ENCODE assay signal across 27 cellular contexts in the genomic region with DNA sequence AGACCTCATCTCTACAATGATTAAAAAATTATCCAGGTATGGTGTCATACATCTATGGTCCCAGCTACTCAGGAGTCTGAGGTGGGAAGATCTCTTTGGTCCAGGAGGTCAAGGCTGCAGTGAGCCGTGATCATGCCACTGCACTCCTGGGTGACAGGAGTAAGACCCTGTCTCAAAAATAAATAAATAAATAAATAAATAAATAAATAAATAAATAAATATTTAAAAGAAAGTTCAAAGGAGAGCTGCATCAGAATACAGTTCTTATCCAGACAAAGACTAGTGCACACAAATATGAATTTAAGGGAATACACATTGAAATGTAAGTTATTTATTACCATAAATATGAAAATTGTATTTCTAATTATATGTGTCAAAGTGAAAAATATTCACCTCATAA.
"Had no signal": no experiment of that assay in that cellular context is flagged by ENCODE, and none has a peak within 500 bp of the region (broad histone marks: within the 10 kb centered on the region; RNA-seq: fewer than 3 reads in every experiment).

No MANE protein-coding gene starts in this region.

- FAIRE-seq: urothelium cell line had no signal

- H3K27ac ChIP-seq: stomach, suprapubic skin, testis, thoracic aorta, thyroid gland, tibial artery, tibial nerve, transverse colon, upper lobe of left lung, upper lobe of right lung, uterus, vagina had no signal

- H3K27me3 ChIP-seq: stomach, suprapubic skin, testis, thyroid gland, tibial artery, tibial nerve, transverse colon, upper lobe of left lung, upper lobe of right lung, uterus, vagina had no signal

- H3K4me3 ChIP-seq: stomach, suprapubic skin, testis, thoracic aorta, thyroid gland, tibial artery, tibial nerve, transverse colon, upper lobe of left lung, upper lobe of right lung, uterus, vagina had no signal

- ATAC-seq: stimulated activated effector memory CD8-positive, alpha-beta T cell treated with anti-CD3 and anti-CD28 coated beads, Interleukin-12 subunit alpha, Interleukin-12 subunit beta, amount 100 ng/mL, for 72 hours; stimulated activated memory B cell treated with anti-CD40 and anti-IgM and Interleukin-4, amounts not matched to agents 10 μg/mL and 1 μg/mL and 100 μg/mL, for 72 hours; stimulated activated naive B cell treated with anti-CD40 and anti-IgM and Interleukin-4, amounts not matched to agents 10 μg/mL and 1 μg/mL and 100 μg/mL, for 72 hours; stimulated activated naive CD8-positive, alpha-beta T cell treated with anti-CD3 and anti-CD28 coated beads, Interleukin-15, amount 100 ng/mL, for 72 hours; stimulated activated naive CD8-positive, alpha-beta T cell treated with anti-CD3 and anti-CD28 coated beads, Interleukin-15, Interleukin-2, amounts not matched to agents 100 U/mL and 50 U/mL, for 24 hours; upper lobe of right lung had no signal

- H3K4me1 ChIP-seq: stomach, suprapubic skin, testis, thyroid gland, tibial artery, tibial nerve, transverse colon, upper lobe of left lung, upper lobe of right lung, uterus, vagina had no signal

- DNase-seq: stimulated activated CD4-positive, alpha-beta T cell treated with anti-CD3 and anti-CD28 coated beads, Interleukin-2, amount 100 ng/mL, for 48 hours; stimulated activated CD4-positive, alpha-beta T cell treated with anti-CD3 and anti-CD28 coated beads, Interleukin-4, amount 100 ng/mL, for 1 hour; stimulated activated CD4-positive, alpha-beta T cell treated with anti-CD3 and anti-CD28 coated beads, Interleukin-4, amount 100 ng/mL, for 24 hours; stimulated activated CD4-positive, alpha-beta T cell treated with anti-CD3 and anti-CD28 coated beads, Interleukin-4, amount 100 ng/mL, for 4 hours; stimulated activated CD8-positive, alpha-beta memory T cell treated with anti-CD3 and anti-CD28 coated beads, Interleukin-4, amount 100 ng/mL, for 48 hours; stimulated activated naive B cell treated with anti-CD40 and anti-IgM and Interleukin-4, amounts not matched to agents 10 μg/mL and 1 μg/mL and 100 μg/mL, for 72 hours; stimulated activated naive CD4-positive, alpha-beta T cell; stimulated activated naive CD4-positive, alpha-beta T cell treated with Interleukin-2 at 50 U/mL for 16 hours; stimulated activated naive CD8-positive, alpha-beta T cell treated with anti-CD3 and anti-CD28 coated beads, Interleukin-15, amount 100 ng/mL, for 72 hours; stimulated activated naive CD8-positive, alpha-beta T cell treated with anti-CD3 and anti-CD28 coated beads, Interleukin-15, Interleukin-2, amounts not matched to agents 100 U/mL and 50 U/mL, for 24 hours; stomach; substantia nigra; testis; thyroid gland; tibial artery; transverse colon; trophoblast cell; upper lobe of left lung; upper lobe of right lung; uterus had no signal

- H3K9me3 ChIP-seq: suprapubic skin, testis, thoracic aorta, thyroid gland, tibial artery, transverse colon, upper lobe of right lung, uterus, vagina had no signal

- H3K36me3 ChIP-seq: stomach, suprapubic skin, thoracic aorta, thyroid gland, tibial artery, tibial nerve, transverse colon, upper lobe of left lung, upper lobe of right lung, uterus, vagina had no signal
